9 cellular contexts compared by ENCODE assay signal in the genomic region with DNA sequence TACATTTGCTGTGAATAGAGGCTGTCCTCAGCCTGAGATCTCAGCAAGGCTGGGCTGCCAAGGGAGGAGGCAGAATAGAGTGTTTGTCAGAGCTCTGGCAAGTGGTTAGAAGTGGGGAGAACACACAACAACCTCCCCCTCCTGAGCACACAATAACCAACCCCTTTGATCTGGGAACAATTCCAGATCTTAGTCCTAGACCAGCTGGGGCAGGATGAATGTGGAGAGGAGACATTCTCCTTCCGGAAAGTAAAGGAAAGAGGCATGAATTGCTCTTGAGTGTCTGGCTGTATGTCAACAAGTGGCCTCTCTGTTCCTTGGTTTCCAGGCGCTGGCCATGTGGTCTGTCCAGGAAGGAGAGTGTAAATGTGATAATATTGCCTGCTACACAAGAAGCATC.
DNase-seq lines count a peak whose midpoint lies in the region; ATAC-seq and TF ChIP-seq lines count a peak whose summit lies in the region.
"Had no signal": no experiment of that assay in that cellular context is flagged by ENCODE, and none has a peak within 500 bp of the region (broad histone marks: within the 10 kb centered on the region; RNA-seq: fewer than 3 reads in every experiment).

No MANE protein-coding gene starts in this region.

- DNase-seq in DMS153 (lab: John Stamatoyannopoulos, UW) (peak; percentile 78), anterior cingulate cortex (lab: John Stamatoyannopoulos, UW) (peak in 48 of 58 donors; percentile 12 to 76 (median 54)), mesenchymal stem cell (peak; percentile 61), HFFc6 (no peak), ureter (ENCODE audit: low spot score) (no peak)

- H3K4ac ChIP-seq in mesenchymal stem cell (ENCODE audit: low read depth in 1 of 2, low read length in 2 of 2): no peak overlapping the region

- H4K8ac ChIP-seq in mesenchymal stem cell (ENCODE audit: low read length): no peak overlapping the region

- no peaks in the 10 kb centered on the region for H3K4me1 Mint-ChIP-seq in HFFc6 (ENCODE audit: low read depth)
- H3K4me1 Mint-ChIP-seq: activated naive CD4-positive, alpha-beta T cell treated with anti-CD3 and anti-CD28 coated beads, Interleukin-2, amount 50 U/mL, for 24 hours had no signal

- H2AK5ac ChIP-seq in mesenchymal stem cell (ENCODE audit: low read length, severe bottlenecking): no peak overlapping the region

- H3K9ac ChIP-seq in mesenchymal stem cell (ENCODE audit: low read length): no peak overlapping the region

- H3K4me2 ChIP-seq in mesenchymal stem cell (ENCODE audit: low read length, poor library complexity, severe bottlenecking): no peak overlapping the region

- no peaks in the 10 kb centered on the region for H3K36me3 ChIP-seq in mesenchymal stem cell (ENCODE audit: control insufficient read depth in 1 of 2, insufficient read depth in 2 of 2, low read depth in 1 of 2, low read length in 2 of 2)

- H3K4me1 ChIP-seq in mesenchymal stem cell (ENCODE audit: control insufficient read depth, insufficient read depth, low read depth, low read length): no peaks in the 10 kb centered on the region

- H3K4me3 Mint-ChIP-seq in HFFc6: no peak overlapping the region
- H3K4me3 Mint-ChIP-seq: activated naive CD4-positive, alpha-beta T cell treated with anti-CD3 and anti-CD28 coated beads, Interleukin-2, amount 50 U/mL, for 24 hours had no signal

- no peak overlapping the region for H4K91ac ChIP-seq in mesenchymal stem cell (ENCODE audit: low read length)

- peaks cover 6% of the 10 kb centered on the region; the same call in 1 of the 2 replicates for H3K9me3 Mint-ChIP-seq in HFFc6
- H3K9me3 Mint-ChIP-seq: activated naive CD4-positive, alpha-beta T cell treated with anti-CD3 and anti-CD28 coated beads, Interleukin-2, amount 50 U/mL, for 24 hours had no signal

- H3K9me3 ChIP-seq in mesenchymal stem cell (ENCODE audit: control insufficient read depth, low read length): peaks cover 8% of the 10 kb centered on the region

- H3K27me3 Mint-ChIP-seq in HFFc6 (ENCODE audit: insufficient read depth): no peaks in the 10 kb centered on the region; the same call in 1 of the 2 replicates

- no peak overlapping the region for H3K4me3 ChIP-seq in mesenchymal stem cell (ENCODE audit: insufficient read depth in 1 of 2, low read depth in 1 of 2, low read length in 2 of 2)

- 0% methylated on average over 2 of the region's 2 CpGs for WGBS in mesenchymal stem cell

- H3K27ac Mint-ChIP-seq in HFFc6: no peak overlapping the region
- H3K27ac Mint-ChIP-seq: activated naive CD4-positive, alpha-beta T cell treated with anti-CD3 and anti-CD28 coated beads, Interleukin-2, amount 50 U/mL, for 24 hours had no signal

- H2BK15ac ChIP-seq in mesenchymal stem cell (ENCODE audit: low read depth, poor library complexity, severe bottlenecking): no peak overlapping the region

- H3K27me3 ChIP-seq in mesenchymal stem cell (ENCODE audit: control insufficient read depth in 1 of 2, insufficient read depth in 1 of 2, low read length in 2 of 2): no peaks in the 10 kb centered on the region

- no peak for TF ChIP-seq CTCF in HFFc6 (IDR thresholded peaks at IDR 0.05)

- H2BK5ac ChIP-seq in mesenchymal stem cell (ENCODE audit: low read depth, low read length, poor library complexity, severe bottlenecking): no peak overlapping the region

- no peak overlapping the region for H2BK12ac ChIP-seq in mesenchymal stem cell (ENCODE audit: low read length in 2 of 2)

- no peaks in the 10 kb centered on the region for H3K79me1 ChIP-seq in mesenchymal stem cell (replicated peaks; ENCODE audit: low read length, poor library complexity, severe bottlenecking)

- no peak overlapping the region for H3K23ac ChIP-seq in mesenchymal stem cell (ENCODE audit: low read length in 2 of 2)

- no peaks in the 10 kb centered on the region for H3K36me3 Mint-ChIP-seq in HFFc6 (ENCODE audit: low read depth)

- H2BK120ac ChIP-seq in mesenchymal stem cell (ENCODE audit: low read depth, low read length): no peak overlapping the region

- H3K27ac ChIP-seq in mesenchymal stem cell (ENCODE audit: low read length, poor library complexity, severe bottlenecking): no peak overlapping the region

- ATAC-seq in HG03159 (IDR thresholded peaks at IDR 0.05; ENCODE audit: unreplicated experiment) (peak; percentile 8), GM18520 (IDR thresholded peaks at IDR 0.05; ENCODE audit: unreplicated experiment) (no peak), HG02852 (IDR thresholded peaks at IDR 0.05; ENCODE audit: unreplicated experiment) (no peak)

- H2AFZ ChIP-seq in mesenchymal stem cell (ENCODE audit: low read depth, low read length): no peak overlapping the region

- no peak overlapping the region for H3K14ac ChIP-seq in mesenchymal stem cell (ENCODE audit: low read length in 2 of 2)

- H3K18ac ChIP-seq in mesenchymal stem cell (ENCODE audit: low read depth in 1 of 2, low read length in 2 of 2): peak overlapping the region in 1 of 2 experiments; percentile 54

Comparison
In these comparisons a context has a peak if more than half of its experiments do, and no peak if none do; other contexts are left out.
1. DNase-seq: peak in DMS153 (single experiment), anterior cingulate cortex (48 of 58) and mesenchymal stem cell (single experiment); none in HFFc6 (single experiment) and ureter (single experiment).